16 cellular contexts compared by ENCODE assay signal in genomic region chr5:32083981-32084430, GRCh38.
DNase-seq lines count a peak whose midpoint lies in the region; ATAC-seq lines count a peak whose summit lies in the region.
"Had no signal": no experiment of that assay in that cellular context is flagged by ENCODE, and none has a peak within 500 bp of the region (broad histone marks: within the 10 kb centered on the region; RNA-seq: fewer than 3 reads in every experiment).

No MANE protein-coding gene starts in this region.

- no peaks in the 10 kb centered on the region for H3K27me3 Mint-ChIP-seq in activated T-helper 1 cell treated with anti-CD3 and anti-CD28 coated beads, Interleukin-12 subunit alpha, Interleukin-12 subunit beta, Interleukin-2, Interleukin-4 antibody, amounts not matched to agents 30 ng/mL and 10 ng/mL and 1 ng/mL, durations not matched to agents 14 hours and 24 hours and 36 hours (ENCODE audit: insufficient read depth)
- H3K27me3 Mint-ChIP-seq: activated naive CD8-positive, alpha-beta T cell treated with anti-CD3 and anti-CD28 coated beads, Interleukin-2, amount 50 U/mL, for 24 hours had no signal

- no peak for ATAC-seq in HG02759 (IDR thresholded peaks at IDR 0.05; ENCODE audit: unreplicated experiment)
- ATAC-seq: activated naive CD8-positive, alpha-beta T cell treated with anti-CD3 and anti-CD28 coated beads, Interleukin-2, amount 50 U/mL, for 24 hours; CD8-positive, alpha-beta T cell had no signal

- H3K9me3 Mint-ChIP-seq in activated T-helper 1 cell treated with anti-CD3 and anti-CD28 coated beads, Interleukin-12 subunit alpha, Interleukin-12 subunit beta, Interleukin-2, Interleukin-4 antibody, amounts not matched to agents 30 ng/mL and 10 ng/mL and 1 ng/mL, durations not matched to agents 14 hours and 24 hours and 36 hours: no peaks in the 10 kb centered on the region
- H3K9me3 Mint-ChIP-seq: activated naive CD8-positive, alpha-beta T cell treated with anti-CD3 and anti-CD28 coated beads, Interleukin-2, amount 50 U/mL, for 24 hours; activated T-helper 2 cell treated with anti-CD3 and anti-CD28 coated beads, Interferon-gamma antibody, Interleukin-2, Interleukin-4, amounts not matched to agents 10 μg/mL and 5 μg/mL and 100 μg/mL, durations not matched to agents 14 hours and 24 hours and 36 hours; CD8-positive, alpha-beta T cell; T-helper 2 cell treated with Interferon-gamma antibody and Interleukin-4, amounts not matched to agents 5 μg/mL and 100 μg/mL, for 36 hours had no signal

- no peaks in the 10 kb centered on the region for H3K36me3 Mint-ChIP-seq in activated T-helper 1 cell treated with anti-CD3 and anti-CD28 coated beads, Interleukin-12 subunit alpha, Interleukin-12 subunit beta, Interleukin-2, Interleukin-4 antibody, amounts not matched to agents 30 ng/mL and 10 ng/mL and 1 ng/mL, durations not matched to agents 14 hours and 24 hours and 36 hours (ENCODE audit: low read depth)

- DNase-seq in Ammon's horn (ENCODE audit: low spot score) (peak; percentile 80), Kasumi-1 (lab: John Stamatoyannopoulos, UW) (peak; percentile 29 to 40), globus pallidus (ENCODE audit: low spot score) (peak; percentile 65), mesenteric fat pad (ENCODE audit: low spot score) (peak; percentile 47), NCI-H2029 treated with DMSO at 0.1 percent for 48 hours (lab: John Stamatoyannopoulos, UW) (no peak)
- no peak for DNase-seq in activated CD4-positive, alpha-beta T cell treated with anti-CD3 and anti-CD28 coated beads for 4 hours
- no peak for DNase-seq in activated T-helper 1 cell treated with anti-CD3 and anti-CD28 coated beads, Interleukin-12 subunit alpha, Interleukin-12 subunit beta, Interleukin-2, Interleukin-4 antibody, amounts not matched to agents 30 ng/mL and 10 ng/mL and 1 ng/mL, durations not matched to agents 14 hours and 24 hours and 36 hours (ENCODE audit: low spot score)
- DNase-seq: activated naive CD8-positive, alpha-beta T cell treated with anti-CD3 and anti-CD28 coated beads, Interleukin-2, amount 50 U/mL, for 24 hours; CD8-positive, alpha-beta T cell; DMS53; foreskin fibroblast; NCI-H2171; NCI-H69 had no signal

- intact Hi-C loops in activated T-helper 1 cell treated with anti-CD3 and anti-CD28 coated beads, Interleukin-12 subunit alpha, Interleukin-12 subunit beta, Interleukin-2, Interleukin-4 antibody, amounts not matched to agents 30 ng/mL and 10 ng/mL and 1 ng/mL, durations not matched to agents 14 hours and 24 hours and 36 hours (cut with micrococcal nuclease): no loop called here

- no peak overlapping the region for H3K27ac Mint-ChIP-seq in activated T-helper 1 cell treated with anti-CD3 and anti-CD28 coated beads, Interleukin-12 subunit alpha, Interleukin-12 subunit beta, Interleukin-2, Interleukin-4 antibody, amounts not matched to agents 30 ng/mL and 10 ng/mL and 1 ng/mL, durations not matched to agents 14 hours and 24 hours and 36 hours
- H3K27ac Mint-ChIP-seq: activated naive CD8-positive, alpha-beta T cell treated with anti-CD3 and anti-CD28 coated beads, Interleukin-2, amount 50 U/mL, for 24 hours; activated T-helper 2 cell treated with anti-CD3 and anti-CD28 coated beads, Interferon-gamma antibody, Interleukin-2, Interleukin-4, amounts not matched to agents 10 μg/mL and 5 μg/mL and 100 μg/mL, durations not matched to agents 14 hours and 24 hours and 36 hours; CD8-positive, alpha-beta T cell; T-helper 2 cell treated with Interferon-gamma antibody and Interleukin-4, amounts not matched to agents 5 μg/mL and 100 μg/mL, for 36 hours had no signal

- no peaks in the 10 kb centered on the region for H3K4me1 Mint-ChIP-seq in activated T-helper 1 cell treated with anti-CD3 and anti-CD28 coated beads, Interleukin-12 subunit alpha, Interleukin-12 subunit beta, Interleukin-2, Interleukin-4 antibody, amounts not matched to agents 30 ng/mL and 10 ng/mL and 1 ng/mL, durations not matched to agents 14 hours and 24 hours and 36 hours (ENCODE audit: low read depth)
- H3K4me1 Mint-ChIP-seq: activated naive CD8-positive, alpha-beta T cell treated with anti-CD3 and anti-CD28 coated beads, Interleukin-2, amount 50 U/mL, for 24 hours had no signal

- no peak overlapping the region for H3K4me3 Mint-ChIP-seq in activated T-helper 1 cell treated with anti-CD3 and anti-CD28 coated beads, Interleukin-12 subunit alpha, Interleukin-12 subunit beta, Interleukin-2, Interleukin-4 antibody, amounts not matched to agents 30 ng/mL and 10 ng/mL and 1 ng/mL, durations not matched to agents 14 hours and 24 hours and 36 hours
- H3K4me3 Mint-ChIP-seq: activated naive CD8-positive, alpha-beta T cell treated with anti-CD3 and anti-CD28 coated beads, Interleukin-2, amount 50 U/mL, for 24 hours; CD8-positive, alpha-beta T cell; T-helper 2 cell treated with Interferon-gamma antibody and Interleukin-4, amounts not matched to agents 5 μg/mL and 100 μg/mL, for 36 hours had no signal

Comparison
In these comparisons a context has a peak if more than half of its experiments do, and no peak if none do; other contexts are left out.
1. DNase-seq: peak in Ammon's horn (single experiment), Kasumi-1 (2 of 2), globus pallidus (single experiment) and mesenteric fat pad (single experiment); none in activated CD4-positive, alpha-beta T cell treated with anti-CD3 and anti-CD28 coated beads for 4 hours (0 of 2), activated T-helper 1 cell treated with anti-CD3 and anti-CD28 coated beads, Interleukin-12 subunit alpha, Interleukin-12 subunit beta, Interleukin-2, Interleukin-4 antibody, amounts not matched to agents 30 ng/mL and 10 ng/mL and 1 ng/mL, durations not matched to agents 14 hours and 24 hours and 36 hours (single experiment) and NCI-H2029 treated with DMSO at 0.1 percent for 48 hours (single experiment).